In genomic region chr19:7145494-7145893, GRCh38 we compare ENCODE assay signal across 1 cellular context.
TF ChIP-seq lines count a peak whose summit lies in the region.

No MANE protein-coding gene starts in this region.

TF ChIP-seq in liver, 16 proteins besides CTCF, POLR2A, EP300 and RAD21 (continued from another document):
- peak; percentile 70 for TF ChIP-seq REST (IDR thresholded peaks at IDR 0.05)
- TF ChIP-seq, protein P1, sequence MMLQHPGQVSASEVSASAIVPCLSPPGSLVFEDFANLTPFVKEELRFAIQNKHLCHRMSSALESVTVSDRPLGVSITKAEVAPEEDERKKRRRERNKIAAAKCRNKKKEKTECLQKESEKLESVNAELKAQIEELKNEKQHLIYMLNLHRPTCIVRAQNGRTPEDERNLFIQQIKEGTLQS (IDR thresholded peaks at IDR 0.05), result no peak
- TF ChIP-seq HNF4G (IDR thresholded peaks at IDR 0.05), result peak; percentile 49
- TF ChIP-seq NR2F2 (IDR thresholded peaks at IDR 0.05), result peak; percentile 88
- peak in 1 of 2 donors; percentile 47 for TF ChIP-seq GABPA (IDR thresholded peaks at IDR 0.05 in 1 of 2, conservative IDR thresholded peaks at IDR 0.05 in 1 of 2)
- TF ChIP-seq EGR1 (IDR thresholded peaks at IDR 0.05; ENCODE audit: low read depth in 2 of 2), result peak in 1 of 2 donors; percentile 37
- peak; percentile 65 for TF ChIP-seq MAX (IDR thresholded peaks at IDR 0.05)
